9 cellular contexts compared by ENCODE assay signal in the genomic region with DNA sequence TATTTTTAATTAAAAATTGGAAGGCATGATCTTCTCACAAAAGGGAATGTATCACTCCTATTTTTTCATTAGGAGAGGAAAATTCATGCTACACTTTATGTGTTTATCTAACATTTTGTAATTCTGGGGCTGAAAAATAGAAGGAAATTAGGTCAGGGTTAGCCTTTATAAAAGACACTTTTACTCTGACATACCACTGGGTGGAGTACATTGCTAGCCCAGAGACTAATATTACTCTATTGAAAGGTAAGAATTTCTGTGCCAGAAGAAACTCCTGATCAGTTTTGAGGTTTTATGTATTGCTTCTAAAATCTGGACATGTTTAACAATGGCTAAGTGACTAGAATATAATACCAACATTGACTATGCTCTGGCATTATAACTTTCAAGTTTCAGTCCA.
DNase-seq lines count a peak whose midpoint lies in the region; ATAC-seq and TF ChIP-seq lines count a peak whose summit lies in the region.
"Had no signal": no experiment of that assay in that cellular context is flagged by ENCODE, and none has a peak within 500 bp of the region (broad histone marks: within the 10 kb centered on the region; RNA-seq: fewer than 3 reads in every experiment).

No MANE protein-coding gene starts in this region.

- H3K27ac ChIP-seq in prostate gland: no peak overlapping the region
- H3K27ac ChIP-seq: thoracic aorta had no signal

- H3K4me1 ChIP-seq in prostate gland (replicated peaks): peaks cover 3% of the 10 kb centered on the region

- no peaks in the 10 kb centered on the region for H3K36me3 ChIP-seq in prostate gland
- H3K36me3 ChIP-seq: thoracic aorta had no signal

- TF ChIP-seq CTCF in cardiac fibroblast (IDR thresholded peaks at IDR 0.05; ENCODE audit: low read depth, low read length) (peak; percentile 46), prostate gland (IDR thresholded peaks at IDR 0.05) (no peak)

- intact Hi-C loops in prostate gland (cut with DNase I): no loop called here

- DNase-seq in AG20443 (ENCODE audit: low spot score) (peak; percentile 26), NCI-H1092 treated with DMSO at 0.1 percent for 48 hours (lab: John Stamatoyannopoulos, UW) (peak; percentile 50), cardiac fibroblast (ENCODE audit: low read depth in 2 of 2) (peak; percentile 44 to 53), kidney tubule cell (ENCODE audit: low spot score) (peak; percentile 16), prostate gland (ENCODE audit: low spot score) (no peak), COLO829 (ENCODE audit: low spot score) (no peak)
- DNase-seq in stimulated activated CD4-positive, alpha-beta T cell treated with anti-CD3 and anti-CD28 coated beads, Interleukin-1b, Interleukin-23, amount 100 ng/mL, for 48 hours: no peak

- ATAC-seq in HG03135 (IDR thresholded peaks at IDR 0.05; ENCODE audit: unreplicated experiment): no peak

- no peak for TF ChIP-seq POLR2A in prostate gland (IDR thresholded peaks at IDR 0.05)

- H3K4me3 ChIP-seq in cardiac fibroblast (replicated peaks in 1 of 2; ENCODE audit: low read depth in 2 of 2, low read length in 2 of 2) (no peak overlapping the region), prostate gland (no peak overlapping the region)
- H3K4me3 ChIP-seq: thoracic aorta had no signal

- H3K27me3 ChIP-seq in prostate gland (replicated peaks; ENCODE audit: insufficient read depth): no peaks in the 10 kb centered on the region

- H3K9me3 ChIP-seq in prostate gland: no peaks in the 10 kb centered on the region
- H3K9me3 ChIP-seq: thoracic aorta had no signal

Comparison
In these comparisons a context has a peak if more than half of its experiments do, and no peak if none do; other contexts are left out.
1. DNase-seq: peak in AG20443 (single experiment), NCI-H1092 treated with DMSO at 0.1 percent for 48 hours (single experiment), cardiac fibroblast (2 of 2) and kidney tubule cell (single experiment); none in prostate gland (single experiment), stimulated activated CD4-positive, alpha-beta T cell treated with anti-CD3 and anti-CD28 coated beads, Interleukin-1b, Interleukin-23, amount 100 ng/mL, for 48 hours (single experiment) and COLO829 (single experiment).